In the genomic region with DNA sequence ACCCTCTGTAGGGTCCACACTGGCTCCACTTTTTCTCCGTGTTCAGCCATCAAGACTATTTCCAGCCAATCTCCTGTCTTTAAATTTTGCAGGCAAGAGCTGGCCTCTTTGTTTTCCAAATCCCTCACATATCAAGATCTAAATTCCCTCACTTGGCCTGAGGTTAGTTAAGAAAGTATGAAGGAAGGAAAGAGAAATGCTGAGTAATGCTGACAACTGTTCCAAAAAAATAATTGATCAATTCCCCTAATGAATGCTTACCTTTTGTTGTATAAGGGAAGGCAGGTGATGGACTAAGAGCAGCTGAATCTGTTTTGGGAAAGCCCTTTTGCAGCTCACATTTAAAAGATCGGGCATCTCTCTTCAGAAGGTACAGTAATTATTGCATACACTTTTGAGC, we compare ENCODE assay signal across 25 cellular contexts.
"Had no signal": no experiment of that assay in that cellular context is flagged by ENCODE, and none has a peak within 500 bp of the region (broad histone marks: within the 10 kb centered on the region; RNA-seq: fewer than 3 reads in every experiment).

No MANE protein-coding gene starts in this region.

- H3K27ac ChIP-seq: adrenal gland, body of pancreas, SK-N-MC had no signal

- H3K27me3 ChIP-seq: adrenal gland, body of pancreas had no signal

- DNase-seq: activated CD4-positive, alpha-beta T cell treated with anti-CD3 and anti-CD28 coated beads for 48 hours; activated CD4-positive, alpha-beta T cell treated with anti-CD3 and anti-CD28 coated beads, Interleukin-2, amount 50 U/mL, for 4 hours; activated CD4-positive, CD25-positive, alpha-beta regulatory T cell treated with anti-CD3 and anti-CD28 coated beads, Interleukin-2, amount 50 U/mL, for 72 hours; activated CD8-positive, alpha-beta memory T cell treated with anti-CD3 and anti-CD28 coated beads, Interleukin-2, amount 50 U/mL, for 48 hours; activated CD8-positive, alpha-beta T cell treated with anti-CD3 and anti-CD28 coated beads, Interleukin-2, amount 10 ng/mL, durations not matched to agents 7 days and 5 days; activated naive CD4-positive, alpha-beta T cell treated with anti-CD3 and anti-CD28 coated beads, Interleukin-2, amount 50 U/mL, for 16 hours; activated naive CD8-positive, alpha-beta T cell treated with anti-CD3 and anti-CD28 coated beads, Interleukin-2, amount 10 ng/mL, durations not matched to agents 7 days and 5 days; activated T-cell treated with anti-CD3 and anti-CD28 coated beads, Interleukin-2, amount 50 U/mL, for 1 hour; adrenal gland; anterior cingulate cortex; body of pancreas; KBM-7; NCI-H1092; NCI-H1417; NCI-H1694; NCI-H2029; NCI-H2107; NCI-H2171 treated with DMSO at 0.1 percent for 48 hours; NCI-H226; NCI-H526; NCI-H82; RPMI8226; T-cell had no signal

- H3K9me3 ChIP-seq: adrenal gland had no signal

- H3K4me1 ChIP-seq: adrenal gland, body of pancreas had no signal

- H3K36me3 ChIP-seq: adrenal gland had no signal

- H3K4me3 ChIP-seq: adrenal gland, body of pancreas, SK-N-MC had no signal

- ATAC-seq: activated CD8-positive, alpha-beta T cell treated with anti-CD3 and anti-CD28 coated beads, Interleukin-2, amount 10 ng/mL, durations not matched to agents 7 days and 5 days; body of pancreas; Right ventricle myocardium inferior; T-cell had no signal
